Comparison of ENCODE assay signal across 1 cellular context in the genomic region with DNA sequence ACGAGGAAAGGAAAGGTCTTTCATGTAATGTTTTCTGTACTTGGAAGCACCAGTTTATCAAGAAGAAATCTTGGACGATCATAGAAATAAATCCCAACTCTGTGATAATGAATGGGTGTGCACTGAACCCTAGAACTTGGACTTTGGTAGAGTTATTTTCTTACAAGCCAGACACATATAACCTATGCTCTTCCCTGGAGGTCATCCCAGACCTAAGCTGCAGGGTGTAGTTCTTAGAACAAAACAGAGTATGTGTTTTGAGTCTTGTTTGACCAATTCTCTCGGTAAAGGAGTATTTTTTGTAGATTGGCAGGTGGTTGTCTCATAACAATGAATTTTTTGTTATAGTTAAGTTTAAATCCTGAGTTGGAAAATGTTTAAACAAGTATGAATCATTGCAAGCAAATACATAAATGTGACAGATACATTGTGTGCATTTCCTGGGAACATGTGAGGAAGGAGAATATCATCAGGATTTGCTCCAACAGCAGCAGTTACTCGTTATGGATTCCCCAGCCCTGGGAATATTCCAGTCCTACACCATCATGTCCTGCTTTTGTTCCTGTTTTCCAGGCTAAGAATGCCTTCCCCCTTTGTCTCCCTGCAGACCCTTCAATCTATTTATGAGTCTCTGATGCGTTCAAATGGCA.
TF ChIP-seq lines count a peak whose summit lies in the region.

No MANE protein-coding gene starts in this region.

TF ChIP-seq in IMR-90, 13 proteins besides CTCF, POLR2A, EP300 and RAD21 (continued from another document):
- no peak for TF ChIP-seq USF2 (IDR thresholded peaks at IDR 0.05; ENCODE audit: low read depth, low read length)
- no peak for TF ChIP-seq FOS (IDR thresholded peaks at IDR 0.05; ENCODE audit: low read depth, low read length)
- no peak for TF ChIP-seq NFE2L2 (IDR thresholded peaks at IDR 0.05; ENCODE audit: low read depth, low read length)
- TF ChIP-seq MXI1 (IDR thresholded peaks at IDR 0.05; ENCODE audit: borderline replicate concordance, low read depth, low read length), result no peak
TF ChIP-seq in IMR-90: peak in this region for 0.
